Comparison of ENCODE assay signal across 1 cellular context in the genomic region with DNA sequence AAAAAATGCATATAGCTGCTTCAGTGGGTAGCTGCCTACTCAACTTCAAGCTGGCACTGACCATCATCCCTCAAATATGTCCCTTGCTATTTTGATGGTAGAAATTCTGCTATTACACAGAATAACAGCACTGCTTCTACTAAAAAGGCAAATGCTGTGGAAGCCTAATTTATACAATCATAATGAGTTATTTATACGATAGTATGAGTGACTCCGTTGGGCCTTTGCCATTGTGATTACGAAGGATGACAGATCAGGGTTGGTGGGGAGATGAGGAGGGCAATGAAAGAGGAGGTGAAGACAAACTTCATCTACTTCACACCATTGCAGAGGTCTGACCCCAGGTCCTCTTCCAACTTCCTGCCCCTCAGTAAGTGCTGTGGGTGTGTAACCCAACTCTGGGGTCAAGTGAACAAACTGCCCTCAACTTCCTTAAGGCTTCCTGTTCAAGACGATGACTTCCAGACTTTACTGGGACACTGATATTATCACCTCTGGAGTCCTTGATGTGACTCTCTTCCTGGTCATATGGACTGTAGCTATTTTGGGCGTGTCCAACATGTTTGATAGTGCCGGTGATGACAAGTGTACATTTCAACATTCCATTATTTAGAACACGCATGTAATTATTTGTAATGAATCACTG.
TF ChIP-seq lines count a peak whose summit lies in the region.

No MANE protein-coding gene starts in this region.

TF ChIP-seq in IMR-90, 13 proteins besides CTCF, POLR2A, EP300 and RAD21 (continued from another document):
- TF ChIP-seq, protein P1, sequence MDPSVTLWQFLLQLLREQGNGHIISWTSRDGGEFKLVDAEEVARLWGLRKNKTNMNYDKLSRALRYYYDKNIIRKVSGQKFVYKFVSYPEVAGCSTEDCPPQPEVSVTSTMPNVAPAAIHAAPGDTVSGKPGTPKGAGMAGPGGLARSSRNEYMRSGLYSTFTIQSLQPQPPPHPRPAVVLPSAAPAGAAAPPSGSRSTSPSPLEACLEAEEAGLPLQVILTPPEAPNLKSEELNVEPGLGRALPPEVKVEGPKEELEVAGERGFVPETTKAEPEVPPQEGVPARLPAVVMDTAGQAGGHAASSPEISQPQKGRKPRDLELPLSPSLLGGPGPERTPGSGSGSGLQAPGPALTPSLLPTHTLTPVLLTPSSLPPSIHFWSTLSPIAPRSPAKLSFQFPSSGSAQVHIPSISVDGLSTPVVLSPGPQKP (IDR thresholded peaks at IDR 0.05; ENCODE audit: borderline replicate concordance, low read depth, low read length): no peak
- TF ChIP-seq CHD1 (IDR thresholded peaks at IDR 0.05; ENCODE audit: low read depth, low read length): no peak
- no peak for TF ChIP-seq SMC3 (IDR thresholded peaks at IDR 0.05; ENCODE audit: low read depth, low read length)
- no peak for TF ChIP-seq RCOR1 (IDR thresholded peaks at IDR 0.05; ENCODE audit: insufficient replicate concordance, low read length)
- TF ChIP-seq MAZ (IDR thresholded peaks at IDR 0.05; ENCODE audit: borderline replicate concordance, low read depth, low read length): no peak
- no peak for TF ChIP-seq USF2 (IDR thresholded peaks at IDR 0.05; ENCODE audit: low read depth, low read length)
- TF ChIP-seq MXI1 (IDR thresholded peaks at IDR 0.05; ENCODE audit: borderline replicate concordance, low read depth, low read length): no peak
- TF ChIP-seq CEBPB (IDR thresholded peaks at IDR 0.05; ENCODE audit: low read depth, low read length): no peak
- TF ChIP-seq MAFK (IDR thresholded peaks at IDR 0.05; ENCODE audit: low read depth, low read length): no peak
TF ChIP-seq in IMR-90: peak in this region for 0.
